ENCODE assay signal across 1 cellular context in the genomic region with DNA sequence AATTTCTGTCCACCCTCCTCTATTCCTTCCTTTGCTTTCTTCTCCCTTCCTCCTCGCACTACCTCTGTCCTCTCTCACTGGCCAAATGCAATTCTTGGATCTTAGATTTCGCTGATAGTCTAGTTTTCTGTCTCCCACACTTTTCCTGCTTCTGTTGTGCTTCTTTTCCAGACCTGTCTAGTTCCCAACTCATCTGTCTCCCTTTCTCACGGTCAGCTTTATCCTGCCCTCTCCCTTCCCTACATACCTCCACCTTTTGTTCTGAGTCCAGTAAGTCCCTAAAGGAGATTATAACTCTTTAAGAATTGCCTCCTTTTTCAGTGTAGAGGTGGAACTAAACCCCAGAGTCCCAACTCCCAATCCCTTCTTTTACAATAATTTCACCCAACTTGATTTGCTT.
TF ChIP-seq lines count a peak whose summit lies in the region.

No MANE protein-coding gene starts in this region.

TF ChIP-seq in GM23338, 12 proteins besides CTCF, POLR2A, EP300 and RAD21 (continued from another document):
- no peak for TF ChIP-seq ZNF462 (CRISPR knock-in tag; IDR thresholded peaks at IDR 0.05)
- TF ChIP-seq EZH2 (IDR thresholded peaks at IDR 0.05; ENCODE audit: low read depth, unreplicated experiment) = no peak
- TF ChIP-seq NANOG (IDR thresholded peaks at IDR 0.05; ENCODE audit: borderline replicate concordance) = no peak
- no peak for TF ChIP-seq JUNB (IDR thresholded peaks at IDR 0.05; ENCODE audit: unreplicated experiment)
- TF ChIP-seq EZH2phosphoT487 (IDR thresholded peaks at IDR 0.05; ENCODE audit: unreplicated experiment) = no peak
- no peak for TF ChIP-seq ETS1 (IDR thresholded peaks at IDR 0.05)
- TF ChIP-seq ZNF114 (CRISPR knock-in tag; IDR thresholded peaks at IDR 0.05) = no peak
- no peak for TF ChIP-seq REST (IDR thresholded peaks at IDR 0.05; ENCODE audit: unreplicated experiment)
- no peak for TF ChIP-seq CREB1 (CRISPR knock-in tag; IDR thresholded peaks at IDR 0.05; ENCODE audit: low read depth)
- TF ChIP-seq STAT1 (IDR thresholded peaks at IDR 0.05; ENCODE audit: unreplicated experiment) = no peak
